Comparison of ENCODE assay signal across 1 cellular context in genomic region chr1:1393014-1393413, GRCh38.
TF ChIP-seq lines count a peak whose summit lies in the region.

No MANE protein-coding gene starts in this region.

TF ChIP-seq in K562, 482 proteins besides CTCF, POLR2A, EP300 and RAD21:
- TF ChIP-seq POLR2AphosphoS5 (IDR thresholded peaks at IDR 0.05; ENCODE audit: control insufficient read depth, insufficient read depth, low read depth, low read length) (0 out of 2 replicates have a peak, but pooled peaks have one; percentile 39), FOXK1 (CRISPR knock-in tag; IDR thresholded peaks at IDR 0.05; ENCODE audit: borderline replicate concordance) (no peak), RBFOX2 (IDR thresholded peaks at IDR 0.05; ENCODE audit: low read depth, low read length) (peak; percentile 53), CBX3 (IDR thresholded peaks at IDR 0.05; ENCODE audit: borderline replicate concordance in 1 of 2, low read length in 2 of 2) (no peak), ZNF589 (CRISPR knock-in tag; IDR thresholded peaks at IDR 0.05; ENCODE audit: low read depth) (no peak)
